ENCODE assay signal across 16 cellular contexts in genomic region chr3:187735383-187735782, GRCh38. TPM values are rescaled to one million over a fixed set of nuclear protein-coding genes. Genes with fewer than 3 reads are reported as not detected.
DNase-seq lines count a peak whose midpoint lies in the region; ATAC-seq and TF ChIP-seq lines count a peak whose summit lies in the region.
"Had no signal": no experiment of that assay in that cellular context is flagged by ENCODE, and none has a peak within 500 bp of the region (broad histone marks: within the 10 kb centered on the region; RNA-seq: fewer than 3 reads in every experiment).

No MANE protein-coding gene starts in this region.

- TF ChIP-seq CTCF in OCI-LY7 (conservative IDR thresholded peaks at IDR 0.05; ENCODE audit: low read length) (no peak), right lobe of liver (IDR thresholded peaks at IDR 0.05) (no peak)

- H3K4me2 ChIP-seq in BLaER1 treated with 17β-estradiol and CSF1 and Interleukin-3, amounts not matched to agents 10 nM and 100 nM, result peak overlapping the region; percentile 89 to 99 (median 95)
- peak overlapping the region; percentile 93; the same call in 1 of the 2 replicates for H3K4me2 ChIP-seq in OCI-LY7 (ENCODE audit: low read length)

- no TSS peak for BruUV-seq in OCI-LY7 (replicated peaks; lab: Mats Ljungman, UMichigan)

- POLR2A ChIA-PET in OCI-LY7 (lab: Charles Lee), result interaction anchor here (0.5 to 1.7 kb wide), 5 partner anchors 10 to 864 kb away, joined by 3 to 4 read pairs (median 3); partner anchors contain the start of gene BCL6

- peaks cover 46 to 74% (median 59%) of the 10 kb centered on the region in 10 experiments for H3K4me1 ChIP-seq in BLaER1 treated with 17β-estradiol and CSF1 and Interleukin-3, amounts not matched to agents 10 nM and 100 nM
- H3K4me1 ChIP-seq in OCI-LY7 (ENCODE audit: insufficient read depth, low read length, poor library complexity, severe bottlenecking), result peaks cover 57% of the 10 kb centered on the region
- peaks cover 0 to 32% (median 10%) of the 10 kb centered on the region in 4 donors for H3K4me1 ChIP-seq in right lobe of liver

- CTCF ChIA-PET in OCI-LY7 (lab: Charles Lee; ENCODE audit: unreplicated experiment), result no interaction called here

- peak overlapping the region; percentile 97 to 100 (median 99) for H3K27ac ChIP-seq in BLaER1 treated with 17β-estradiol and CSF1 and Interleukin-3, amounts not matched to agents 10 nM and 100 nM
- H3K27ac ChIP-seq in OCI-LY7 (ENCODE audit: low read depth, low read length, poor library complexity, severe bottlenecking) (no peak overlapping the region), right lobe of liver (peak overlapping the region; percentile 99 to 100 (median 99)), skin epidermis (peak overlapping the region in 11 of 21 experiments; percentile 96 to 100 (median 99))

- no peak for TF ChIP-seq POLR2A in right lobe of liver (IDR thresholded peaks at IDR 0.05)

- H3K9me2 ChIP-seq in OCI-LY7 (ENCODE audit: insufficient read depth, low read length), result no peaks in the 10 kb centered on the region

- no peak for ATAC-seq in right lobe of liver
- no peak for ATAC-seq in HG02763 (IDR thresholded peaks at IDR 0.05; ENCODE audit: unreplicated experiment)
- no peak for ATAC-seq in GM18520 (IDR thresholded peaks at IDR 0.05; ENCODE audit: unreplicated experiment)
- ATAC-seq: activated CD8-positive, alpha-beta T cell treated with anti-CD3 and anti-CD28 coated beads, Interleukin-2, amount 10 ng/mL, durations not matched to agents 7 days and 5 days; PC-3 had no signal

- peak overlapping the region; percentile 96 to 100 (median 99) for H3K9ac ChIP-seq in BLaER1 treated with 17β-estradiol and CSF1 and Interleukin-3, amounts not matched to agents 10 nM and 100 nM

- H2AFZ ChIP-seq in OCI-LY7 (ENCODE audit: low read length), result no peak overlapping the region

- peak overlapping the region; percentile 76 to 96 (median 88); a peak in 18 of 20 replicates for H3K4me3 ChIP-seq in BLaER1 treated with 17β-estradiol and CSF1 and Interleukin-3, amounts not matched to agents 10 nM and 100 nM
- no peak overlapping the region for H3K4me3 ChIP-seq in OCI-LY7 (ENCODE audit: low read depth, low read length, poor library complexity, severe bottlenecking)
- H3K4me3 ChIP-seq in right lobe of liver, result peak overlapping the region; percentile 3 to 73 (median 67)
- peak overlapping the region in 1 of 7 experiments; percentile 71 for H3K4me3 ChIP-seq in skin epidermis
- H3K4me3 ChIP-seq: thoracic aorta had no signal

- WGBS in right lobe of liver (ENCODE audit: insufficient coverage, low coverage, low lambda C conversion rate, missing lambda C conversion rate), result 43% methylated on average over 3 of the region's 3 CpGs

- peaks cover 0 to 93% (median 54%) of the 10 kb centered on the region in 11 experiments; a peak in 18 of 22 replicates for H4K20me1 ChIP-seq in BLaER1 treated with 17β-estradiol and CSF1 and Interleukin-3, amounts not matched to agents 10 nM and 100 nM
- peaks cover 80% of the 10 kb centered on the region for H4K20me1 ChIP-seq in OCI-LY7 (ENCODE audit: insufficient read depth, low read length)

- no peaks in the 10 kb centered on the region for H3K27me3 ChIP-seq in BLaER1 treated with 17β-estradiol and CSF1 and Interleukin-3, amounts not matched to agents 10 nM and 100 nM
- no peaks in the 10 kb centered on the region for H3K27me3 ChIP-seq in right lobe of liver
- H3K27me3 ChIP-seq: spleen had no signal

- H3K36me3 ChIP-seq in BLaER1 treated with 17β-estradiol and CSF1 and Interleukin-3, amounts not matched to agents 10 nM and 100 nM, result peaks cover 41 to 56% (median 45%) of the 10 kb centered on the region in 11 experiments
- H3K36me3 ChIP-seq in OCI-LY7 (ENCODE audit: insufficient read depth, low read length) (peaks cover 100% of the 10 kb centered on the region), right lobe of liver (peaks cover 4 to 36% (median 23%) of the 10 kb centered on the region in 4 donors)

- H3K79me2 ChIP-seq in OCI-LY7 (ENCODE audit: insufficient read depth, low read depth, low read length), result peaks cover 97% of the 10 kb centered on the region

- intact Hi-C loops in OCI-LY7 (cut with micrococcal nuclease; ENCODE audit: unreplicated experiment), result loop anchor here (10.0 kb wide), 1 partner anchor 1309 kb away; no protein-coding TSS in a partner anchor
- intact Hi-C loops in right lobe of liver (cut with DNase I), result no loop called here

- H3K9me3 ChIP-seq in BLaER1 treated with 17β-estradiol and CSF1 and Interleukin-3, amounts not matched to agents 10 nM and 100 nM (replicated peaks in 1 of 11), result no peaks in the 10 kb centered on the region
- H3K9me3 ChIP-seq in OCI-LY7 (ENCODE audit: low read length) (no peaks in the 10 kb centered on the region), right lobe of liver (no peaks in the 10 kb centered on the region)
- H3K9me3 ChIP-seq: spleen, thoracic aorta had no signal

- DNase-seq in OCI-LY7 (ENCODE audit: low spot score) (no peak), right lobe of liver (no peak), HuH-7 (ENCODE audit: low spot score) (no peak), mucosa of gallbladder (ENCODE audit: low spot score) (no peak)
- DNase-seq: effector CD4-positive, alpha-beta T cell; KG1; NCI-H345; PC-3; spleen had no signal

RNA-seq across cellular contexts. Expression of gene BCL6, which starts 9.9 kb away (rescaled TPM):
- 62.4 and 65.6 TPM in 2 replicates for total RNA-seq in OCI-LY7 (2014; rRNA removed; shearing (Covaris generic))
- total RNA-seq in OCI-LY7 (2022) (251 and 256 TPM in 2 replicates), right lobe of liver (10 to 100 TPM; 29.1 to 67.5 (median 41.8) TPM), mucosa of gallbladder (79.4 TPM)

RNA-seq across cellular contexts. Expression of gene RTP2, which starts 33.0 kb away (rescaled TPM):
- total RNA-seq in OCI-LY7 (2014; rRNA removed; shearing (Covaris generic)), result not detected in 2 replicates
- total RNA-seq in OCI-LY7 (2022) (not detected in 2 replicates), right lobe of liver (not detected), mucosa of gallbladder (not detected)
- total RNA-seq: activated CD8-positive, alpha-beta T cell treated with anti-CD3 and anti-CD28 coated beads, Interleukin-2, amount 10 ng/mL, durations not matched to agents 7 days and 5 days; left lobe of liver; PC-3; spleen; thoracic aorta had no signal
